8 cellular contexts compared by ENCODE assay signal in genomic region chr1:178542554-178543290, GRCh38. TPM values are rescaled to one million over a fixed set of nuclear protein-coding genes. Genes with fewer than 3 reads are reported as not detected.
DNase-seq lines count a peak whose midpoint lies in the region; ATAC-seq and TF ChIP-seq lines count a peak whose summit lies in the region.

No MANE protein-coding gene starts in this region.

- intact Hi-C loops in adrenal gland (cut with DNase I) (loop anchor here (2.0 to 5.0 kb wide), 3 partner anchors 210 to 460 kb away; no protein-coding TSS in a partner anchor), left cardiac atrium (cut with DNase I) (loop anchor here (1.0 to 5.0 kb wide), 3 partner anchors 211 to 460 kb away; no protein-coding TSS in a partner anchor), posterior vena cava (cut with DNase I) (loop anchor here (2.0 to 5.0 kb wide), 2 partner anchors 210 to 212 kb away; no protein-coding TSS in a partner anchor), upper lobe of right lung (cut with DNase I) (loop anchor here (5.0 to 10.0 kb wide), 2 partner anchors 210 to 462 kb away; no protein-coding TSS in a partner anchor)

- H3K4me3 ChIP-seq in GM08714 (ENCODE audit: low read length) = peak overlapping the region; percentile 88
- H3K4me3 ChIP-seq in HEK293 (ENCODE audit: low read depth, low read length) = peak overlapping the region; percentile 79
- H3K4me3 ChIP-seq in MM.1S (ENCODE audit: low read length) = peak overlapping the region; percentile 85
- peak overlapping the region; percentile 59 for H3K4me3 ChIP-seq in SU-DHL-6 (ENCODE audit: insufficient read depth, low read length, poor library complexity, severe bottlenecking)
- H3K4me3 ChIP-seq in adrenal gland = peak overlapping the region; percentile 26 to 94 (median 74)
- peak overlapping the region; percentile 94 for H3K4me3 ChIP-seq in upper lobe of right lung

- TF ChIP-seq POLR2A in adrenal gland (IDR thresholded peaks at IDR 0.05) = no peak

- CTCF ChIA-PET in HEK293 (lab: Yijun Ruan, JAX) = interaction anchor here (0.5 to 5.5 kb wide), 32 partner anchors 11 to 828 kb away, joined by 3 to 39 read pairs (median 3); no protein-coding TSS in a partner anchor

- H3K79me2 ChIP-seq in MM.1S (ENCODE audit: low read length) (no peaks in the 10 kb centered on the region), SU-DHL-6 (ENCODE audit: insufficient read depth, low read length) (peaks cover 28% of the 10 kb centered on the region)

- H2AFZ ChIP-seq in MM.1S (ENCODE audit: low read length) (peak overlapping the region; percentile 99), SU-DHL-6 (ENCODE audit: low read depth, low read length, severe bottlenecking) (peak overlapping the region; percentile 92)

- peaks cover 4 to 12% of the 10 kb centered on the region in 2 experiments; a peak in 2 of 3 replicates for H3K36me3 ChIP-seq in HEK293 (ENCODE audit: control insufficient read depth in 2 of 2, insufficient read depth in 1 of 2, low read length in 2 of 2)
- no peaks in the 10 kb centered on the region for H3K36me3 ChIP-seq in MM.1S (replicated peaks; ENCODE audit: insufficient read depth, low read length)
- 0 out of 2 replicates have a peak, but pooled peaks cover 3% of the 10 kb centered on the region for H3K36me3 ChIP-seq in SU-DHL-6 (ENCODE audit: low read length)
- H3K36me3 ChIP-seq in adrenal gland (replicated peaks in 1 of 2) = no peaks in the 10 kb centered on the region
- no peaks in the 10 kb centered on the region for H3K36me3 ChIP-seq in upper lobe of right lung

- WGBS in adrenal gland, 4 donors = 0 to 1% (median 0%) methylated on average over 5 to 66 of the region's 66 CpGs

- H3K27ac ChIP-seq in HEK293 (ENCODE audit: extremely low read depth, low read depth, low read length) = peak overlapping the region; percentile 89
- no peak overlapping the region; the same call in 1 of the 2 replicates for H3K27ac ChIP-seq in MM.1S (ENCODE audit: low read length)
- H3K27ac ChIP-seq in SU-DHL-6 (ENCODE audit: low read depth, low read length) = peak overlapping the region; percentile 88
- peak overlapping the region in 4 of 5 donors; percentile 45 to 86 (median 81) for H3K27ac ChIP-seq in adrenal gland
- H3K27ac ChIP-seq in upper lobe of right lung = peak overlapping the region; percentile 77

- H3F3A ChIP-seq in MM.1S (ENCODE audit: insufficient read depth, low read length) (no peaks in the 10 kb centered on the region), SU-DHL-6 (ENCODE audit: insufficient read depth) (peaks cover 16% of the 10 kb centered on the region)

- H4K20me1 ChIP-seq in MM.1S (ENCODE audit: insufficient read depth, low read length) = no peaks in the 10 kb centered on the region
- H4K20me1 ChIP-seq in SU-DHL-6 (ENCODE audit: low read depth, low read length) = no peaks in the 10 kb centered on the region

- ATAC-seq in left cardiac atrium = peak; percentile 90 to 93
- peak; percentile 97 for ATAC-seq in upper lobe of right lung

- TF ChIP-seq CTCF in HEK293 (tag by site-specific recombination; IDR thresholded peaks at IDR 0.05) = peak; percentile 88
- peak; percentile 91 for TF ChIP-seq CTCF in MM.1S (IDR thresholded peaks at IDR 0.05; ENCODE audit: low read length)
- TF ChIP-seq CTCF in SU-DHL-6 (IDR thresholded peaks at IDR 0.05; ENCODE audit: insufficient read depth, low read length, poor library complexity, severe bottlenecking) = peak; percentile 73
- peak; percentile 93 to 99 (median 98) for TF ChIP-seq CTCF in adrenal gland (IDR thresholded peaks at IDR 0.05)
- TF ChIP-seq CTCF in upper lobe of right lung (IDR thresholded peaks at IDR 0.05) = peak; percentile 99

- DNase-seq in MM.1S = peak; percentile 87
- DNase-seq in adrenal gland = peak; percentile 83 to 95 (median 89)
- DNase-seq in left cardiac atrium = peak; percentile 89
- DNase-seq in posterior vena cava (ENCODE audit: low spot score) = peak; percentile 97
- DNase-seq in upper lobe of right lung = peak; percentile 94

- H3K9me2 ChIP-seq in MM.1S (replicated peaks; ENCODE audit: insufficient read depth, low read length) (no peaks in the 10 kb centered on the region), SU-DHL-6 (replicated peaks; ENCODE audit: insufficient read depth, low read length) (no peaks in the 10 kb centered on the region)

- H3K9me3 ChIP-seq in HEK293 (ENCODE audit: control insufficient read depth, insufficient read depth, low read depth, low read length) (no peaks in the 10 kb centered on the region), MM.1S (replicated peaks; ENCODE audit: insufficient read depth, low read length) (no peaks in the 10 kb centered on the region), SU-DHL-6 (ENCODE audit: insufficient read depth, low read length) (no peaks in the 10 kb centered on the region), adrenal gland (replicated peaks in 1 of 3) (no peaks in the 10 kb centered on the region), upper lobe of right lung (no peaks in the 10 kb centered on the region)

- POLR2A ChIA-PET in HEK293 (lab: Yijun Ruan, JAX) = interaction anchor here (0.6 to 1.4 kb wide), 3 partner anchors 100 to 359 kb away, joined by 3 to 6 read pairs (median 5); partner anchors contain the start of gene RALGPS2

- H3K9ac ChIP-seq in MM.1S (ENCODE audit: low read length) (peak overlapping the region; percentile 52; the same call in 1 of the 2 replicates), SU-DHL-6 (ENCODE audit: low read length) (peak overlapping the region; percentile 83)

- H3K27me3 ChIP-seq in MM.1S (replicated peaks; ENCODE audit: insufficient read depth, low read length) (no peaks in the 10 kb centered on the region), SU-DHL-6 (ENCODE audit: low read length) (no peaks in the 10 kb centered on the region), adrenal gland (no peaks in the 10 kb centered on the region), upper lobe of right lung (no peaks in the 10 kb centered on the region)

- H3K4me1 ChIP-seq in HEK293 (ENCODE audit: control insufficient read depth, insufficient read depth, low read length) (no peaks in the 10 kb centered on the region), MM.1S (ENCODE audit: low read length) (peaks cover 10% of the 10 kb centered on the region), adrenal gland (replicated peaks in 1 of 2) (peaks cover 4 to 6% of the 10 kb centered on the region in 2 donors), upper lobe of right lung (peaks cover 5% of the 10 kb centered on the region)

- H3K4me2 ChIP-seq in MM.1S (ENCODE audit: low read depth, low read length) (peak overlapping the region; percentile 88), SU-DHL-6 (ENCODE audit: low read depth, low read length, poor library complexity, severe bottlenecking) (peak overlapping the region; percentile 80)

TF ChIP-seq in HEK293, 187 proteins besides CTCF, POLR2A, EP300 and RAD21 (continues in another document):
- TF ChIP-seq ZNF292 (tag by site-specific recombination; IDR thresholded peaks at IDR 0.05; ENCODE audit: borderline replicate concordance, low read depth) (no peak), SETDB1 (IDR thresholded peaks at IDR 0.05; ENCODE audit: insufficient read length, low read length) (no peak), ZNF202 (tag by site-specific recombination; IDR thresholded peaks at IDR 0.05; ENCODE audit: borderline replicate concordance) (no peak), ZNF776 (tag by site-specific recombination; IDR thresholded peaks at IDR 0.05; ENCODE audit: borderline replicate concordance) (no peak), ZNF768 (tag by site-specific recombination; IDR thresholded peaks at IDR 0.05) (no peak), ZNF2 (tag by site-specific recombination; IDR thresholded peaks at IDR 0.05) (peak; percentile 43; the same call in 1 of the 2 replicates), WT1 (tag by site-specific recombination; IDR thresholded peaks at IDR 0.05) (peak; percentile 18; the same call in 1 of the 2 replicates), ZNF354C (tag by site-specific recombination; IDR thresholded peaks at IDR 0.05; ENCODE audit: borderline replicate concordance, low read depth) (no peak), ZNF16 (tag by site-specific recombination; IDR thresholded peaks at IDR 0.05; ENCODE audit: low read depth) (no peak), GLIS2 (tag by site-specific recombination; IDR thresholded peaks at IDR 0.05) (peak; percentile 75), GLI2 (tag by site-specific recombination; IDR thresholded peaks at IDR 0.05; ENCODE audit: borderline replicate concordance, low read depth) (no peak)
- TF ChIP-seq, protein P1, sequence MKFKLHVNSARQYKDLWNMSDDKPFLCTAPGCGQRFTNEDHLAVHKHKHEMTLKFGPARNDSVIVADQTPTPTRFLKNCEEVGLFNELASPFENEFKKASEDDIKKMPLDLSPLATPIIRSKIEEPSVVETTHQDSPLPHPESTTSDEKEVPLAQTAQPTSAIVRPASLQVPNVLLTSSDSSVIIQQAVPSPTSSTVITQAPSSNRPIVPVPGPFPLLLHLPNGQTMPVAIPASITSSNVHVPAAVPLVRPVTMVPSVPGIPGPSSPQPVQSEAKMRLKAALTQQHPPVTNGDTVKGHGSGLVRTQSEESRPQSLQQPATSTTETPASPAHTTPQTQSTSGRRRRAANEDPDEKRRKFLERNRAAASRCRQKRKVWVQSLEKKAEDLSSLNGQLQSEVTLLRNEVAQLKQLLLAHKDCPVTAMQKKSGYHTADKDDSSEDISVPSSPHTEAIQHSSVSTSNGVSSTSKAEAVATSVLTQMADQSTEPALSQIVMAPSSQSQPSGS (tag by site-specific recombination; IDR thresholded peaks at IDR 0.05; ENCODE audit: low read depth) = no peak

RNA-seq across cellular contexts. Expression of gene TEX35, which starts 29.8 kb away (rescaled TPM):
- total RNA-seq in adrenal gland (not detected), left cardiac atrium (not detected), posterior vena cava (not detected), upper lobe of right lung (not detected)
- not detected for polyA plus RNA-seq in adrenal gland

RNA-seq across cellular contexts. Expression of gene CLEC20A, which starts 46.0 kb away (rescaled TPM):
- total RNA-seq in adrenal gland (not detected), left cardiac atrium (not detected), posterior vena cava (not detected), upper lobe of right lung (not detected)
- not detected for polyA plus RNA-seq in adrenal gland
